Comparison of ENCODE assay signal across 8 cellular contexts in genomic region chr7:77940647-77941046, GRCh38.
DNase-seq lines count a peak whose midpoint lies in the region; ATAC-seq and TF ChIP-seq lines count a peak whose summit lies in the region.

No MANE protein-coding gene starts in this region.

- POLR2A ChIA-PET in HEK293T (lab: Yijun Ruan, JAX) = no interaction called here

- no peaks in the 10 kb centered on the region for H3K27me3 Mint-ChIP-seq in endodermal cell (ENCODE audit: insufficient read depth)

- CTCF ChIA-PET in HEK293T (lab: Yijun Ruan, JAX) = interaction anchor here (0.7 kb wide), 1 partner anchor 261 kb away, joined by 3 read pairs; no protein-coding TSS in a partner anchor

- no peaks in the 10 kb centered on the region for H3K4me1 ChIP-seq in endodermal cell (ENCODE audit: control insufficient read depth, insufficient read depth, low read length)
- no peaks in the 10 kb centered on the region for H3K4me1 ChIP-seq in aorta (ENCODE audit: control insufficient read depth in 1 of 2, insufficient read depth in 2 of 2, low read length in 2 of 2)

- H3K4me3 Mint-ChIP-seq in endodermal cell = no peak overlapping the region

- ATAC-seq in aorta (ENCODE audit: low FRiP score) = no peak

- no peak overlapping the region for H3K4me3 ChIP-seq in endodermal cell (ENCODE audit: low read length)
- no peak overlapping the region for H3K4me3 ChIP-seq in aorta (ENCODE audit: low read length in 2 of 2)

- H3K36me3 Mint-ChIP-seq in endodermal cell (ENCODE audit: low read depth) = peaks cover 4% of the 10 kb centered on the region

- intact Hi-C loops in aorta (cut with DNase I) = loop anchor here (10.0 kb wide), 2 partner anchors 84 to 286 kb away; no protein-coding TSS in a partner anchor

- no peaks in the 10 kb centered on the region for H3K9me3 ChIP-seq in endodermal cell (ENCODE audit: control insufficient read depth, low read length)
- no peaks in the 10 kb centered on the region for H3K9me3 ChIP-seq in aorta (ENCODE audit: control insufficient read depth, low read length)

- H3K27me3 ChIP-seq in endodermal cell (ENCODE audit: control insufficient read depth, insufficient read depth, low read length, poor library complexity, severe bottlenecking) (no peaks in the 10 kb centered on the region), aorta (ENCODE audit: control insufficient read depth in 1 of 2, insufficient read depth in 2 of 2, low read length in 1 of 2) (no peaks in the 10 kb centered on the region)

- H3K36me3 ChIP-seq in endodermal cell (ENCODE audit: control insufficient read depth, insufficient read depth, low read length) = no peaks in the 10 kb centered on the region
- H3K36me3 ChIP-seq in aorta (ENCODE audit: control insufficient read depth in 1 of 2, insufficient read depth in 2 of 2, low read length in 1 of 2) = peaks cover 0 to 3% of the 10 kb centered on the region in 2 donors

- peak; percentile 91 for TF ChIP-seq CTCF in endodermal cell (conservative IDR thresholded peaks at IDR 0.05)

- no peak overlapping the region for H3K27ac Mint-ChIP-seq in endodermal cell

- H3K9me3 Mint-ChIP-seq in endodermal cell = no peaks in the 10 kb centered on the region

- H3K4me1 Mint-ChIP-seq in endodermal cell = peaks cover 11% of the 10 kb centered on the region

- H3K9ac ChIP-seq in endodermal cell (ENCODE audit: extremely low read depth, low read length, poor library complexity, severe bottlenecking) = no peak overlapping the region

- H3K27ac ChIP-seq in endodermal cell (ENCODE audit: low read depth, low read length) (no peak overlapping the region), aorta (ENCODE audit: low read depth in 1 of 2, low read length in 2 of 2) (no peak overlapping the region)

- peak; percentile 72 for DNase-seq in DMS 273 (lab: John Stamatoyannopoulos, UW; ENCODE audit: unreplicated experiment)
- DNase-seq in DMS 273 treated with DMSO at 0.1 percent for 48 hours (lab: John Stamatoyannopoulos, UW) = no peak
- DNase-seq in HEK293T (ENCODE audit: extremely low spot score) = peak; percentile 16
- DNase-seq in OCI-M1 (lab: John Stamatoyannopoulos, UW) = peak; percentile 90
- DNase-seq in endodermal cell = peak; percentile 65
- DNase-seq in non-pigmented ciliary epithelial cell (ENCODE audit: low read depth) = peak; percentile 8
- no peak for DNase-seq in aorta
- DNase-seq in activated CD4-positive, alpha-beta T cell treated with anti-CD3 and anti-CD28 coated beads, Interleukin-2, amount 50 U/mL, for 48 hours = no peak

TF ChIP-seq in HEK293T, 16 proteins besides CTCF, POLR2A, EP300 and RAD21:
- TF ChIP-seq L3MBTL2 (conservative IDR thresholded peaks at IDR 0.05) (no peak), ZNF384 (IDR thresholded peaks at IDR 0.05) (0 out of 2 replicates have a peak, but pooled peaks have one; percentile 29)

Comparison
In these comparisons a context has a peak if more than half of its experiments do, and no peak if none do; other contexts are left out.
1. DNase-seq: peak in DMS 273 (single experiment), HEK293T (single experiment), OCI-M1 (single experiment), endodermal cell (single experiment) and non-pigmented ciliary epithelial cell (single experiment); none in DMS 273 treated with DMSO at 0.1 percent for 48 hours (single experiment), aorta (0 of 2) and activated CD4-positive, alpha-beta T cell treated with anti-CD3 and anti-CD28 coated beads, Interleukin-2, amount 50 U/mL, for 48 hours (0 of 2).